Comparison of ENCODE assay signal across 8 cellular contexts in genomic region chr3:107753494-107753893, GRCh38.
DNase-seq lines count a peak whose midpoint lies in the region; ATAC-seq and TF ChIP-seq lines count a peak whose summit lies in the region.

No MANE protein-coding gene starts in this region.

- intact Hi-C loops in body of pancreas (cut with DNase I) (no loop called here), transverse colon (cut with DNase I; ENCODE audit: low total_unique reads) (no loop called here)

- TF ChIP-seq POLR2A in body of pancreas (IDR thresholded peaks at IDR 0.05): no peak
- TF ChIP-seq POLR2A in transverse colon (IDR thresholded peaks at IDR 0.05): no peak

- H3K4me1 ChIP-seq in body of pancreas (peaks cover 4% of the 10 kb centered on the region), transverse colon (no peaks in the 10 kb centered on the region)

- DNase-seq in NCI-H345 (lab: John Stamatoyannopoulos, UW) (peak; percentile 1), NCI-H345 treated with DMSO at 0.1 percent for 48 hours (lab: John Stamatoyannopoulos, UW; ENCODE audit: unreplicated experiment) (no peak), NOMO-1 treated with DMSO at 0.1 percent for 48 hours (lab: John Stamatoyannopoulos, UW; ENCODE audit: unreplicated experiment) (peak; percentile 31), body of pancreas (peak; percentile 17 to 51 (median 32)), kidney epithelial cell (ENCODE audit: low read depth) (no peak), transverse colon (peak; percentile 29)

- H3K9me3 ChIP-seq in body of pancreas: no peaks in the 10 kb centered on the region
- H3K9me3 ChIP-seq in transverse colon: no peaks in the 10 kb centered on the region

- H3K36me3 ChIP-seq in body of pancreas (replicated peaks in 1 of 2; ENCODE audit: insufficient read depth in 1 of 2, low read depth in 2 of 2): peaks cover 0 to 2% of the 10 kb centered on the region in 2 donors
- H3K36me3 ChIP-seq in kidney epithelial cell (ENCODE audit: control insufficient read depth, insufficient read depth, low read length): no peaks in the 10 kb centered on the region
- H3K36me3 ChIP-seq in transverse colon: no peaks in the 10 kb centered on the region

- H3K4me3 ChIP-seq in body of pancreas: no peak overlapping the region
- H3K4me3 ChIP-seq in kidney epithelial cell (ENCODE audit: low read depth, low read length): no peak overlapping the region
- no peak overlapping the region for H3K4me3 ChIP-seq in transverse colon

- H3K27me3 ChIP-seq in body of pancreas: no peaks in the 10 kb centered on the region
- no peaks in the 10 kb centered on the region for H3K27me3 ChIP-seq in kidney epithelial cell (ENCODE audit: control insufficient read depth, insufficient read depth, low read length)
- no peaks in the 10 kb centered on the region for H3K27me3 ChIP-seq in transverse colon

- 28 to 38% methylated on average over 2 of the region's 2 CpGs for WGBS in body of pancreas, 2 donors
- WGBS in transverse colon (ENCODE audit: low coverage in 1 of 2), 2 donors: 31 to 39% methylated on average over 2 of the region's 2 CpGs

- no peak for TF ChIP-seq EP300 in transverse colon (IDR thresholded peaks at IDR 0.05; ENCODE audit: low read depth)

- ATAC-seq in HG02885 (IDR thresholded peaks at IDR 0.05; ENCODE audit: poor library complexity, unreplicated experiment) (peak; percentile 64), body of pancreas (peak; percentile 68), GM21360 (IDR thresholded peaks at IDR 0.05; ENCODE audit: unreplicated experiment) (no peak)

- in situ Hi-C loops in transverse colon (cut with MboI; ENCODE audit: low pct_ligation_motif_present in 1 of 4, low pct_unique_long_range_greater_than_20kb in 1 of 4, low sequenced_read_pairs in 3 of 4): no loop called here

- peak in 5 of 7 experiments; percentile 13 to 49 (median 42) for TF ChIP-seq CTCF in body of pancreas (IDR thresholded peaks at IDR 0.05)
- TF ChIP-seq CTCF in kidney epithelial cell (IDR thresholded peaks at IDR 0.05; ENCODE audit: insufficient read depth, low read length, poor library complexity, severe bottlenecking): peak; percentile 62
- TF ChIP-seq CTCF in transverse colon (IDR thresholded peaks at IDR 0.05): peak; percentile 25 to 49 (median 36)

- H3K27ac ChIP-seq in body of pancreas (no peak overlapping the region), transverse colon (no peak overlapping the region)

Comparison
In these comparisons a context has a peak if more than half of its experiments do, and no peak if none do; other contexts are left out.
1. DNase-seq: peak in NCI-H345 (single experiment), NOMO-1 treated with DMSO at 0.1 percent for 48 hours (single experiment), body of pancreas (4 of 4) and transverse colon (single experiment); none in NCI-H345 treated with DMSO at 0.1 percent for 48 hours (single experiment) and kidney epithelial cell (single experiment).
2. Peak in every context shown above with its lines, with median percentiles within 50 percentile points of each other: CTCF ChIP-seq.